In the genomic region with DNA sequence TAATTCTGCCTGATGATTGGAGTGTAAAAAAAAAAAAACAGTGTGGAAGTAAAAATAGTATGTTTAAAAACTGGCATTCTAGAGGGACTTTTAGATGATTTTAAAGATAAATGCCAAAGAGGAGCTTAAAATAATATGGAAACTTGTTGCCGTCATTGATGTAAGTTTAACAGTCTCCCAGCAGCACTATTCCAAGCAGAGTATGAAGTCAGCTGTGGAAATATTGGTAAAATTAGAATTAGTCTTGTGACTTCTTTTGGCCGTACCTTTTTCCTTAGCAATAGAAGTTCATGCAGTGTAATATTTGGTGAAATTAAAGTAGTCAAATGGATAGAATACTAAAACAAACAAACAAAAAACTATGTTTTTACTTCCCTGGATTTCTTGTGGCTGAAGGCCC, we compare ENCODE assay signal across 22 cellular contexts.
"Had no signal": no experiment of that assay in that cellular context is flagged by ENCODE, and none has a peak within 500 bp of the region (broad histone marks: within the 10 kb centered on the region; RNA-seq: fewer than 3 reads in every experiment).

No MANE protein-coding gene starts in this region.

- H3K4me1 ChIP-seq: body of pancreas, lower lobe of right lung, transverse colon, uterus had no signal

- DNase-seq: activated CD4-positive, alpha-beta memory T cell treated with anti-CD3 and anti-CD28 coated beads for 36 hours; activated gamma-delta T cell treated with Interleukin-2 at 50 U/mL for 16 hours; activated T-cell treated with anti-CD3 and anti-CD28 coated beads for 4 hours; body of pancreas; caudate nucleus; cortex of kidney; erythroblast; immature natural killer cell; left colon; lower lobe of right lung; nucleus accumbens; retina; stimulated activated naive CD8-positive, alpha-beta T cell treated with anti-CD3 and anti-CD28 coated beads, Interleukin-15, Interleukin-2, amounts not matched to agents 100 U/mL and 50 U/mL, for 24 hours; substantia nigra; transverse colon; uterus had no signal

- H3K4me1 Mint-ChIP-seq: nephron had no signal

- H3K4me3 ChIP-seq: body of pancreas, gastroesophageal sphincter, lower lobe of right lung, skin epidermis, transverse colon, uterus had no signal

- H3K27me3 Mint-ChIP-seq: activated CD4-positive, alpha-beta memory T cell treated with anti-CD3 and anti-CD28 coated beads for 36 hours had no signal

- ATAC-seq: activated naive CD4-positive, alpha-beta T cell treated with anti-CD3 and anti-CD28 coated beads, Interleukin-2, amount 50 U/mL, for 72 hours; body of pancreas; gastroesophageal sphincter; left colon; lower lobe of right lung; stimulated activated naive CD8-positive, alpha-beta T cell treated with anti-CD3 and anti-CD28 coated beads, Interleukin-15, Interleukin-2, amounts not matched to agents 100 U/mL and 50 U/mL, for 24 hours had no signal

- H3K27me3 ChIP-seq: body of pancreas, gastroesophageal sphincter, transverse colon, uterus had no signal

- H3K9me3 ChIP-seq: body of pancreas, gastroesophageal sphincter, lower lobe of right lung, transverse colon, uterus had no signal

- H3K27ac ChIP-seq: body of pancreas, gastroesophageal sphincter, lower lobe of right lung, skin epidermis, transverse colon, uterus had no signal

- H3K4me3 Mint-ChIP-seq: activated CD4-positive, alpha-beta memory T cell treated with anti-CD3 and anti-CD28 coated beads for 36 hours; activated T-helper 1 cell treated with anti-CD3 and anti-CD28 coated beads, Interleukin-12 subunit alpha, Interleukin-12 subunit beta, Interleukin-2, Interleukin-4 antibody, amounts not matched to agents 30 ng/mL and 10 ng/mL and 1 ng/mL, durations not matched to agents 14 hours and 24 hours and 36 hours; immature natural killer cell; nephron; T-helper 2 cell treated with Interferon-gamma antibody and Interleukin-4, amounts not matched to agents 5 μg/mL and 100 μg/mL, for 36 hours had no signal

- H3K36me3 ChIP-seq: gastroesophageal sphincter, lower lobe of right lung, transverse colon, uterus had no signal

- H3K27ac Mint-ChIP-seq: activated CD4-positive, alpha-beta memory T cell treated with anti-CD3 and anti-CD28 coated beads for 36 hours; activated naive CD4-positive, alpha-beta T cell treated with anti-CD3 and anti-CD28 coated beads, Interleukin-2, amount 50 U/mL, for 72 hours; activated T-helper 1 cell treated with anti-CD3 and anti-CD28 coated beads, Interleukin-12 subunit alpha, Interleukin-12 subunit beta, Interleukin-2, Interleukin-4 antibody, amounts not matched to agents 30 ng/mL and 10 ng/mL and 1 ng/mL, durations not matched to agents 14 hours and 24 hours and 36 hours; immature natural killer cell; nephron; T-helper 2 cell treated with Interferon-gamma antibody and Interleukin-4, amounts not matched to agents 5 μg/mL and 100 μg/mL, for 36 hours had no signal

- H3K9me3 Mint-ChIP-seq: activated CD4-positive, alpha-beta memory T cell treated with anti-CD3 and anti-CD28 coated beads for 36 hours; activated naive CD4-positive, alpha-beta T cell treated with anti-CD3 and anti-CD28 coated beads, Interleukin-2, amount 50 U/mL, for 72 hours; immature natural killer cell; T-helper 2 cell treated with Interferon-gamma antibody and Interleukin-4, amounts not matched to agents 5 μg/mL and 100 μg/mL, for 36 hours had no signal
